In genomic region chr3:187014417-187014864, GRCh38 we compare ENCODE assay signal across 9 cellular contexts.
DNase-seq lines count a peak whose midpoint lies in the region; ATAC-seq and TF ChIP-seq lines count a peak whose summit lies in the region.
"Had no signal": no experiment of that assay in that cellular context is flagged by ENCODE, and none has a peak within 500 bp of the region (broad histone marks: within the 10 kb centered on the region; RNA-seq: fewer than 3 reads in every experiment).

No MANE protein-coding gene starts in this region.

- H3K27ac Mint-ChIP-seq in CD8-positive, alpha-beta T cell, result peak overlapping the region; percentile 70

- H3K4me1 Mint-ChIP-seq in CD8-positive, alpha-beta T cell (ENCODE audit: low read depth), result peaks cover 69% of the 10 kb centered on the region

- no peaks in the 10 kb centered on the region for H3K9me3 ChIP-seq in CD8-positive, alpha-beta T cell (ENCODE audit: low read length)
- no peaks in the 10 kb centered on the region for H3K9me3 ChIP-seq in OCI-LY7 (ENCODE audit: low read length)

- no peaks in the 10 kb centered on the region for H3K9me3 Mint-ChIP-seq in CD8-positive, alpha-beta T cell

- no peak overlapping the region for H3K27ac ChIP-seq in CD8-positive, alpha-beta T cell (ENCODE audit: low read depth, low read length)
- peak overlapping the region; percentile 98 for H3K27ac ChIP-seq in OCI-LY7 (ENCODE audit: low read depth, low read length, poor library complexity, severe bottlenecking)

- BruUV-seq in OCI-LY7 (replicated peaks; lab: Mats Ljungman, UMichigan), result no TSS peak

- H3K79me2 ChIP-seq in OCI-LY7 (ENCODE audit: insufficient read depth, low read depth, low read length), result peaks cover 100% of the 10 kb centered on the region

- intact Hi-C loops in CD8-positive, alpha-beta T cell (cut with DNase I, micrococcal nuclease), result no loop called here
- intact Hi-C loops in OCI-LY7 (cut with micrococcal nuclease; ENCODE audit: unreplicated experiment) (loop anchor here (5.0 kb wide), 1 partner anchor 123 kb away; the partner anchor contains the start of gene RPL39L), sciatic nerve (cut with DNase I) (no loop called here)

- H3K27me3 ChIP-seq in CD8-positive, alpha-beta T cell (ENCODE audit: insufficient read depth, low read length), result no peaks in the 10 kb centered on the region

- peak overlapping the region; percentile 87 for H3K4me2 ChIP-seq in OCI-LY7 (ENCODE audit: low read length)

- H3K9me2 ChIP-seq in OCI-LY7 (ENCODE audit: insufficient read depth, low read length), result no peaks in the 10 kb centered on the region

- H2AFZ ChIP-seq in OCI-LY7 (ENCODE audit: low read length), result no peak overlapping the region

- H3K4me3 Mint-ChIP-seq in CD8-positive, alpha-beta T cell, result no peak overlapping the region

- POLR2A ChIA-PET in CD8-positive, alpha-beta T cell (lab: Charles Lee), result interaction anchor here (1.4 kb wide), 1 partner anchor 12 kb away, joined by 3 read pairs; no protein-coding TSS in a partner anchor
- POLR2A ChIA-PET in OCI-LY7 (lab: Charles Lee), result interaction anchor here (0.9 to 3.5 kb wide), 11 partner anchors 11 to 954 kb away, joined by 3 to 23 read pairs (median 12); no protein-coding TSS in a partner anchor

- peaks cover 38% of the 10 kb centered on the region for H3K4me1 ChIP-seq in CD8-positive, alpha-beta T cell (ENCODE audit: insufficient read depth, low read length)
- H3K4me1 ChIP-seq in OCI-LY7 (ENCODE audit: insufficient read depth, low read length, poor library complexity, severe bottlenecking), result peaks cover 100% of the 10 kb centered on the region

- no peaks in the 10 kb centered on the region for H4K20me1 ChIP-seq in OCI-LY7 (ENCODE audit: insufficient read depth, low read length)

- DNase-seq in CD8-positive, alpha-beta T cell, result peak in 1 of 7 experiments; percentile 35
- DNase-seq in OCI-LY7 (ENCODE audit: low spot score), result no peak
- peak; percentile 28 for DNase-seq in sciatic nerve (ENCODE audit: low spot score)
- no peak for DNase-seq in stimulated activated CD4-positive, alpha-beta T cell treated with anti-CD3 and anti-CD28 coated beads, Interleukin-4, amount 100 ng/mL, for 1 hour
- DNase-seq: DMS79 treated with DMSO at 0.1 percent for 48 hours; stimulated activated naive CD4-positive, alpha-beta T cell treated with Interleukin-2 at 50 U/mL for 16 hours had no signal

- TF ChIP-seq CTCF in CD8-positive, alpha-beta T cell (IDR thresholded peaks at IDR 0.05), result no peak
- no peak for TF ChIP-seq CTCF in OCI-LY7 (conservative IDR thresholded peaks at IDR 0.05; ENCODE audit: low read length)

- CTCF ChIA-PET in CD8-positive, alpha-beta T cell (lab: Charles Lee), result interaction anchor here (0.7 to 1.8 kb wide), 4 partner anchors 52 to 165 kb away, joined by 3 to 6 read pairs (median 3); no protein-coding TSS in a partner anchor
- CTCF ChIA-PET in OCI-LY7 (lab: Charles Lee; ENCODE audit: unreplicated experiment), result interaction anchor here (1.4 kb wide), 1 partner anchor 83 kb away, joined by 3 read pairs; no protein-coding TSS in a partner anchor

- no peak for ATAC-seq in CD8-positive, alpha-beta T cell
- ATAC-seq in esophagus mucosa (peak; percentile 19), sciatic nerve (peak; percentile 27), GM21529 (IDR thresholded peaks at IDR 0.05; ENCODE audit: unreplicated experiment) (no peak), GM19452 (IDR thresholded peaks at IDR 0.05; ENCODE audit: unreplicated experiment) (no peak)

- H3K4me3 ChIP-seq in CD8-positive, alpha-beta T cell (ENCODE audit: low read depth, low read length), result no peak overlapping the region
- H3K4me3 ChIP-seq in OCI-LY7 (ENCODE audit: low read depth, low read length, poor library complexity, severe bottlenecking), result peak overlapping the region; percentile 30

- no peaks in the 10 kb centered on the region for H3K27me3 Mint-ChIP-seq in CD8-positive, alpha-beta T cell (ENCODE audit: low read depth)

- peaks cover 53% of the 10 kb centered on the region for H3K36me3 Mint-ChIP-seq in CD8-positive, alpha-beta T cell

- H3K36me3 ChIP-seq in CD8-positive, alpha-beta T cell (ENCODE audit: insufficient read depth, low read length), result no peaks in the 10 kb centered on the region
- peaks cover 75% of the 10 kb centered on the region for H3K36me3 ChIP-seq in OCI-LY7 (ENCODE audit: insufficient read depth, low read length)

Comparison
In these comparisons a context has a peak if more than half of its experiments do, and no peak if none do; other contexts are left out.
1. ATAC-seq: peak in esophagus mucosa (single experiment) and sciatic nerve (single experiment); none in CD8-positive, alpha-beta T cell (single experiment), GM21529 (single experiment) and GM19452 (single experiment).